Comparison of ENCODE assay signal across 2 cellular contexts in genomic region chr16:4968278-4968677, GRCh38. TPM values are rescaled to one million over a fixed set of nuclear protein-coding genes. Genes with fewer than 3 reads are reported as not detected.
"Had no signal": no experiment of that assay in that cellular context is flagged by ENCODE, and none has a peak within 500 bp of the region (broad histone marks: within the 10 kb centered on the region; RNA-seq: fewer than 3 reads in every experiment).

No MANE protein-coding gene starts in this region.

RNA-seq across cellular contexts. Expression of gene SEC14L5, which starts 10.1 kb away (rescaled TPM):
- polyA plus RNA-seq: immature natural killer cell had no signal

RNA-seq across cellular contexts. Expression of gene PPL, which starts 31.3 kb away (rescaled TPM):
- total RNA-seq: natural killer cell had no signal
